In genomic region chr16:24151482-24151939, GRCh38 we compare ENCODE assay signal across 11 cellular contexts.
DNase-seq lines count a peak whose midpoint lies in the region; ATAC-seq, FAIRE-seq and TF ChIP-seq lines count a peak whose summit lies in the region.
"Had no signal": no experiment of that assay in that cellular context is flagged by ENCODE, and none has a peak within 500 bp of the region (broad histone marks: within the 10 kb centered on the region; RNA-seq: fewer than 3 reads in every experiment).

No MANE protein-coding gene starts in this region.

- FAIRE-seq in RCC 7860 (lab: Jason Lieb, UNC): no peak

- intact Hi-C loops in left lung (cut with DNase I) (no loop called here), posterior cingulate gyrus (cut with DNase I) (no loop called here)

- H3K4me3 ChIP-seq in CD4-positive, CD25-positive, alpha-beta regulatory T cell (ENCODE audit: low read depth, low read length): peak overlapping the region; percentile 34
- no peak overlapping the region for H3K4me3 ChIP-seq in Jurkat, Clone E6-1 (ENCODE audit: low read length)
- no peak overlapping the region for H3K4me3 ChIP-seq in left lung
- H3K4me3 ChIP-seq: transverse colon had no signal

- H3K9me3 ChIP-seq in CD4-positive, CD25-positive, alpha-beta regulatory T cell (ENCODE audit: control insufficient read depth in 2 of 2, low read length in 2 of 2): no peaks in the 10 kb centered on the region
- no peaks in the 10 kb centered on the region for H3K9me3 ChIP-seq in left lung
- H3K9me3 ChIP-seq: transverse colon had no signal

- H3K4me1 ChIP-seq in CD4-positive, CD25-positive, alpha-beta regulatory T cell (ENCODE audit: control insufficient read depth, insufficient read depth, low read length, poor library complexity, severe bottlenecking): peaks cover 15% of the 10 kb centered on the region
- no peaks in the 10 kb centered on the region for H3K4me1 ChIP-seq in left lung
- H3K4me1 ChIP-seq: transverse colon had no signal

- peak; percentile 24 to 65 for ATAC-seq in CD4-positive, CD25-positive, alpha-beta regulatory T cell (ENCODE audit: low read depth in 2 of 2)
- peak; percentile 86 for ATAC-seq in left lung

- TF ChIP-seq CTCF in left lung (IDR thresholded peaks at IDR 0.05): no peak

- no peaks in the 10 kb centered on the region for H3K27me3 Mint-ChIP-seq in CD4-positive, CD25-positive, alpha-beta regulatory T cell
- no peaks in the 10 kb centered on the region for H3K27me3 Mint-ChIP-seq in activated T-cell treated with anti-CD3 and anti-CD28 coated beads, Interleukin-2, amount 50 U/mL, for 24 hours

- peaks cover 31% of the 10 kb centered on the region for H3K36me3 Mint-ChIP-seq in CD4-positive, CD25-positive, alpha-beta regulatory T cell
- H3K36me3 Mint-ChIP-seq in activated T-cell treated with anti-CD3 and anti-CD28 coated beads, Interleukin-2, amount 50 U/mL, for 24 hours (ENCODE audit: low read depth): peaks cover 57% of the 10 kb centered on the region

- peaks cover 29% of the 10 kb centered on the region for H3K36me3 ChIP-seq in CD4-positive, CD25-positive, alpha-beta regulatory T cell (ENCODE audit: control insufficient read depth, insufficient read depth, low read length)
- H3K36me3 ChIP-seq in left lung: peaks cover 0 to 18% of the 10 kb centered on the region in 2 donors
- H3K36me3 ChIP-seq: transverse colon had no signal

- peak overlapping the region; percentile 21 to 77 (median 30) for H3K27ac Mint-ChIP-seq in CD4-positive, CD25-positive, alpha-beta regulatory T cell
- peak overlapping the region; percentile 47 for H3K27ac Mint-ChIP-seq in activated T-cell treated with anti-CD3 and anti-CD28 coated beads, Interleukin-2, amount 50 U/mL, for 24 hours
- H3K27ac Mint-ChIP-seq: H9 had no signal

- no peak overlapping the region for H3K27ac ChIP-seq in CD4-positive, CD25-positive, alpha-beta regulatory T cell (ENCODE audit: insufficient read depth, low read length, poor library complexity, severe bottlenecking)
- no peak overlapping the region for H3K27ac ChIP-seq in left lung

- peak in 2 of 3 donors; percentile 2 to 47 for DNase-seq in CD4-positive, CD25-positive, alpha-beta regulatory T cell
- DNase-seq in Jurkat, Clone E6-1 (ENCODE audit: low read depth, low spot score): peak; percentile 68
- DNase-seq in activated T-cell treated with anti-CD3 and anti-CD28 coated beads, Interleukin-2, amount 50 U/mL, for 24 hours: no peak
- DNase-seq in left lung (no peak), NCI-H1417 treated with DMSO at 0.1 percent for 48 hours (lab: John Stamatoyannopoulos, UW) (no peak), cerebellar nuclear complex (lab: John Stamatoyannopoulos, UW) (no peak), posterior cingulate gyrus (no peak), RCC 7860 (ENCODE audit: low spot score) (no peak)
- DNase-seq: H9, SHP77, transverse colon had no signal

- no peaks in the 10 kb centered on the region for H3K27me3 ChIP-seq in CD4-positive, CD25-positive, alpha-beta regulatory T cell (ENCODE audit: control insufficient read depth, insufficient read depth, low read length)
- no peaks in the 10 kb centered on the region for H3K27me3 ChIP-seq in left lung
- H3K27me3 ChIP-seq: transverse colon had no signal

- H3K4me3 Mint-ChIP-seq in CD4-positive, CD25-positive, alpha-beta regulatory T cell: peak overlapping the region in 2 of 4 donors; percentile 48 to 76
- H3K4me3 Mint-ChIP-seq in activated T-cell treated with anti-CD3 and anti-CD28 coated beads, Interleukin-2, amount 50 U/mL, for 24 hours: no peak overlapping the region
- H3K4me3 Mint-ChIP-seq: H9 had no signal

- peaks cover 15 to 50% (median 37%) of the 10 kb centered on the region in 4 donors for H3K4me1 Mint-ChIP-seq in CD4-positive, CD25-positive, alpha-beta regulatory T cell
- H3K4me1 Mint-ChIP-seq in activated T-cell treated with anti-CD3 and anti-CD28 coated beads, Interleukin-2, amount 50 U/mL, for 24 hours (ENCODE audit: low read depth): peaks cover 56% of the 10 kb centered on the region

- peaks cover 0 to 1% (median 0%) of the 10 kb centered on the region in 7 donors for H3K9me3 Mint-ChIP-seq in CD4-positive, CD25-positive, alpha-beta regulatory T cell
- H3K9me3 Mint-ChIP-seq in activated T-cell treated with anti-CD3 and anti-CD28 coated beads, Interleukin-2, amount 50 U/mL, for 24 hours: peaks cover 11% of the 10 kb centered on the region
- H3K9me3 Mint-ChIP-seq: H9 had no signal

Comparison
In these comparisons a context has a peak if more than half of its experiments do, and no peak if none do; other contexts are left out.
1. DNase-seq: peak in CD4-positive, CD25-positive, alpha-beta regulatory T cell (2 of 3) and Jurkat, Clone E6-1 (single experiment); none in activated T-cell treated with anti-CD3 and anti-CD28 coated beads, Interleukin-2, amount 50 U/mL, for 24 hours (single experiment), left lung (0 of 2), NCI-H1417 treated with DMSO at 0.1 percent for 48 hours (single experiment), cerebellar nuclear complex (0 of 2), posterior cingulate gyrus (0 of 10) and RCC 7860 (single experiment).